ENCODE assay signal across 19 cellular contexts in genomic region chr10:112559328-112559727, GRCh38.
DNase-seq lines count a peak whose midpoint lies in the region; ATAC-seq and TF ChIP-seq lines count a peak whose summit lies in the region.
"Had no signal": no experiment of that assay in that cellular context is flagged by ENCODE, and none has a peak within 500 bp of the region (broad histone marks: within the 10 kb centered on the region; RNA-seq: fewer than 3 reads in every experiment).

No MANE protein-coding gene starts in this region.

- H3K27ac Mint-ChIP-seq in MCF 10A (ENCODE audit: low read depth, unreplicated experiment) (peak overlapping the region; percentile 3), endothelial cell (ENCODE audit: unreplicated experiment) (peak overlapping the region; percentile 20)
- H3K27ac Mint-ChIP-seq: CD8-positive, alpha-beta memory T cell had no signal

- H3K9me3 Mint-ChIP-seq in MCF 10A (ENCODE audit: unreplicated experiment), result no peaks in the 10 kb centered on the region
- H3K9me3 Mint-ChIP-seq in endothelial cell (ENCODE audit: unreplicated experiment), result no peaks in the 10 kb centered on the region
- H3K9me3 Mint-ChIP-seq: CD8-positive, alpha-beta memory T cell had no signal

- CTCF ChIA-PET in MCF 10A (lab: Yijun Ruan, JAX), result no interaction called here

- H3K4me1 Mint-ChIP-seq in MCF 10A (ENCODE audit: insufficient read depth, unreplicated experiment) (no peaks in the 10 kb centered on the region), endothelial cell (ENCODE audit: unreplicated experiment) (peaks cover 9% of the 10 kb centered on the region)

- H3K4me3 Mint-ChIP-seq in MCF 10A (ENCODE audit: unreplicated experiment) (no peak overlapping the region), endothelial cell (ENCODE audit: unreplicated experiment) (no peak overlapping the region)
- H3K4me3 Mint-ChIP-seq: CD8-positive, alpha-beta memory T cell had no signal

- no peak for TF ChIP-seq POLR2A in breast epithelium (IDR thresholded peaks at IDR 0.05)

- BruUV-seq in MCF 10A (replicated peaks; lab: Mats Ljungman, UMichigan), result no TSS peak

- intact Hi-C loops in MCF 10A (cut with micrococcal nuclease) (no loop called here), breast epithelium (cut with DNase I; ENCODE audit: low total_unique reads) (no loop called here), posterior cingulate gyrus (cut with DNase I) (no loop called here)

- POLR2A ChIA-PET in MCF 10A (lab: Yijun Ruan, JAX), result no interaction called here

- H3K27me3 ChIP-seq in breast epithelium, result no peaks in the 10 kb centered on the region
- H3K27me3 ChIP-seq: BLaER1 had no signal

- no peaks in the 10 kb centered on the region for H3K36me3 ChIP-seq in breast epithelium
- H3K36me3 ChIP-seq: BLaER1, HAP-1 had no signal

- TF ChIP-seq CTCF in MCF 10A (IDR thresholded peaks at IDR 0.05; ENCODE audit: unreplicated experiment) (no peak), breast epithelium (IDR thresholded peaks at IDR 0.05) (no peak), endothelial cell (IDR thresholded peaks at IDR 0.05; ENCODE audit: unreplicated experiment) (no peak)

- no peak for ATAC-seq in GM21423 (IDR thresholded peaks at IDR 0.05; ENCODE audit: unreplicated experiment)
- ATAC-seq: GM12878, K562 had no signal

- DNase-seq in MCF 10A (ENCODE audit: unreplicated experiment) (no peak), breast epithelium (ENCODE audit: low spot score in 2 of 2) (no peak), endothelial cell (ENCODE audit: low spot score) (no peak), posterior cingulate gyrus (no peak), NCI-H2227 treated with DMSO at 0.1 percent for 48 hours (lab: John Stamatoyannopoulos, UW) (no peak)
- DNase-seq in Jurkat, Clone E6-1 (ENCODE audit: low read depth, low spot score), result peak; percentile 21
- DNase-seq: 8988T, COR-L47, DMS 273 treated with DMSO at 0.1 percent for 48 hours, DND-41, EL had no signal

- no peak overlapping the region for H3K4me3 ChIP-seq in breast epithelium
- H3K4me3 ChIP-seq in Jurkat, Clone E6-1 (ENCODE audit: low read length), result no peak overlapping the region
- H3K4me3 ChIP-seq: BLaER1, GM12878, GM23248, HAP-1, K562 had no signal

- no peaks in the 10 kb centered on the region for H3K4me1 ChIP-seq in breast epithelium
- H3K4me1 ChIP-seq: BLaER1 had no signal

- H3K36me3 Mint-ChIP-seq in MCF 10A (ENCODE audit: insufficient read depth, unreplicated experiment) (no peaks in the 10 kb centered on the region), endothelial cell (ENCODE audit: low read depth, unreplicated experiment) (no peaks in the 10 kb centered on the region)

- H3K9me3 ChIP-seq in breast epithelium, result no peaks in the 10 kb centered on the region
- H3K9me3 ChIP-seq: BLaER1, HAP-1 had no signal

- H3K27me3 Mint-ChIP-seq in MCF 10A (ENCODE audit: insufficient read depth, unreplicated experiment), result no peaks in the 10 kb centered on the region
- no peaks in the 10 kb centered on the region for H3K27me3 Mint-ChIP-seq in endothelial cell (ENCODE audit: unreplicated experiment)
- H3K27me3 Mint-ChIP-seq: CD8-positive, alpha-beta memory T cell had no signal

- H3K27ac ChIP-seq in breast epithelium, result no peak overlapping the region
- H3K27ac ChIP-seq: BLaER1, GM23248, HL-60 had no signal
